In the genomic region with DNA sequence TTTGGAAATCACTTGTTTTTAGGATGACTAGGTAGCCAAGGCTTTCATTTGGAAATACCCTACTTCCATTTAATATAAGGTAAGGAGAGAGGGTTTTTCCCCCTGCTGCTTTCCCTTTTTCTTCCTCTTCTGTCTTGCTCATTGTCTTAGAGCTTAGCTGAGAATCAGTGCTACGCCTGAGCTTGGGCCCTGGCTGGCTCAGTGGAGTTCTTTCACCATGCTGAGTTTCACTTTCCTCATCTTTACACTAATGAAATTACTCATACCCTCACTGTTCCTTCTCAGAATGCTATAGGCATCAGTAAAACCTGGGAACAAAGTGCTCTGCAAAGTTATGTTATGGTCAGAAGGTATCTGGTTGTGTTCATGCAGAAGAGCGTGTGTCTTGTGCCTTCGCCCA, we compare ENCODE assay signal across 8 cellular contexts.
DNase-seq lines count a peak whose midpoint lies in the region; ATAC-seq lines count a peak whose summit lies in the region.
"Not testable (repeated sequence)": the region's sequence is repeated elsewhere in the genome, so short reads cannot be mapped to it uniquely, and the experiment has no call there.

No MANE protein-coding gene starts in this region.

- not testable (repeated sequence) for H2AK5ac ChIP-seq in trophoblast cell (ENCODE audit: low read length)

- H3K18ac ChIP-seq in trophoblast cell (ENCODE audit: low read length): not testable (repeated sequence)

- not testable (repeated sequence) for H2AFZ ChIP-seq in trophoblast cell (ENCODE audit: insufficient read depth, low read length, poor library complexity)

- H3K4me1 ChIP-seq in trophoblast cell (ENCODE audit: control insufficient read depth in 1 of 2, insufficient read depth in 2 of 2, low read length in 2 of 2): not testable (repeated sequence)

- not testable (repeated sequence) for H3K23ac ChIP-seq in trophoblast cell (ENCODE audit: low read length)

- peak overlapping the region; percentile 73 for H3K27ac Mint-ChIP-seq in T-helper 17 cell
- peak overlapping the region; percentile 68 for H3K27ac Mint-ChIP-seq in activated naive CD8-positive, alpha-beta T cell

- H4K8ac ChIP-seq in trophoblast cell (ENCODE audit: low read depth, low read length): not testable (repeated sequence)

- not testable (repeated sequence) for H3K4me3 ChIP-seq in trophoblast cell (ENCODE audit: low read depth, low read length)

- H2BK12ac ChIP-seq in trophoblast cell (ENCODE audit: low read length): not testable (repeated sequence)

- H2BK5ac ChIP-seq in trophoblast cell (ENCODE audit: low read depth, low read length, poor library complexity): not testable (repeated sequence)

- H3K27me3 Mint-ChIP-seq in T-helper 17 cell; activated naive CD8-positive, alpha-beta T cell: not testable (repeated sequence)

- H3K9me3 ChIP-seq in T-helper 17 cell (ENCODE audit: control insufficient read depth, low read length, poor library complexity, severe bottlenecking); trophoblast cell (ENCODE audit: insufficient read depth, low read depth, low read length): not testable (repeated sequence)

- no CpG with 5 or more reads among the region's 3 CpGs for WGBS in trophoblast cell (ENCODE audit: extremely low coverage, insufficient coverage, insufficient read length)

- H3K27ac ChIP-seq in trophoblast cell (ENCODE audit: low read depth, low read length): peak overlapping the region; percentile 34

- not testable (repeated sequence) for H3K79me2 ChIP-seq in trophoblast cell (ENCODE audit: control insufficient read depth, insufficient read depth, low read length, poor library complexity)

- H4K91ac ChIP-seq in trophoblast cell (ENCODE audit: low read depth, low read length): not testable (repeated sequence)

- H3K4me1 Mint-ChIP-seq in T-helper 17 cell; activated naive CD8-positive, alpha-beta T cell (ENCODE audit: low read depth): not testable (repeated sequence)

- H3K4ac ChIP-seq in trophoblast cell (ENCODE audit: low read depth, low read length): not testable (repeated sequence)

- not testable (repeated sequence) for H3K36me3 ChIP-seq in trophoblast cell (ENCODE audit: control insufficient read depth in 1 of 2, insufficient read depth in 2 of 2, low read length in 2 of 2)

- not testable (repeated sequence) for DNase-seq in T-helper 17 cell, trophoblast cell
- peak; percentile 7 for DNase-seq in activated CD8-positive, alpha-beta memory T cell treated with anti-CD3 and anti-CD28 coated beads, Interleukin-2, amount 50 U/mL, for 24 hours (ENCODE audit: extremely low read depth)
- DNase-seq in stimulated activated CD8-positive, alpha-beta memory T cell treated with anti-CD3 and anti-CD28 coated beads, Interleukin-15, amount 100 ng/mL, for 48 hours (ENCODE audit: low read depth in 2 of 2): peak; percentile 34 to 44

- not testable (repeated sequence) for H3K9me3 Mint-ChIP-seq in activated naive CD8-positive, alpha-beta T cell (ENCODE audit: low read depth)

- not testable (repeated sequence) for H3K14ac ChIP-seq in trophoblast cell (ENCODE audit: low read length)

- peak; percentile 75 for ATAC-seq in GM18498 (IDR thresholded peaks at IDR 0.05; ENCODE audit: unreplicated experiment)
- peak; percentile 65 for ATAC-seq in GM21619 (IDR thresholded peaks at IDR 0.05; ENCODE audit: unreplicated experiment)
- peak; percentile 54 for ATAC-seq in HG03066 (IDR thresholded peaks at IDR 0.05; ENCODE audit: low read depth, unreplicated experiment)
- peak; percentile 20 for ATAC-seq in T-helper 17 cell

- not testable (repeated sequence) for H4K12ac ChIP-seq in trophoblast cell (ENCODE audit: low read depth, low read length)

- H3K79me1 ChIP-seq in trophoblast cell (ENCODE audit: low read length): not testable (repeated sequence)

- H3K9ac ChIP-seq in trophoblast cell (ENCODE audit: low read length): not testable (repeated sequence)

- not testable (repeated sequence) for H3K4me3 Mint-ChIP-seq in T-helper 17 cell
- peak overlapping the region; percentile 53 for H3K4me3 Mint-ChIP-seq in activated naive CD8-positive, alpha-beta T cell

- H3K36me3 Mint-ChIP-seq in T-helper 17 cell (ENCODE audit: low read depth); activated naive CD8-positive, alpha-beta T cell: not testable (repeated sequence)

- not testable (repeated sequence) for H3K27me3 ChIP-seq in trophoblast cell (ENCODE audit: insufficient read depth, low read length)

- not testable (repeated sequence) for H2BK120ac ChIP-seq in trophoblast cell (ENCODE audit: insufficient read depth, low read length, poor library complexity)

- not testable (repeated sequence) for H3K4me2 ChIP-seq in trophoblast cell (ENCODE audit: low read length)

Comparison
In these comparisons a context has a peak if more than half of its experiments do, and no peak if none do; other contexts are left out.
1. ATAC-seq: peak in every context shown above with its lines; median percentile 75 in GM18498; 65 in GM21619; 54 in HG03066; 20 in T-helper 17 cell.